9 cellular contexts compared by ENCODE assay signal in genomic region chr1:11648732-11649158, GRCh38. TPM values are rescaled to one million over a fixed set of nuclear protein-coding genes. Genes with fewer than 3 reads are reported as not detected.
DNase-seq lines count a peak whose midpoint lies in the region; ATAC-seq and TF ChIP-seq lines count a peak whose summit lies in the region.
"Had no signal": no experiment of that assay in that cellular context is flagged by ENCODE, and none has a peak within 500 bp of the region (broad histone marks: within the 10 kb centered on the region; RNA-seq: fewer than 3 reads in every experiment).

No MANE protein-coding gene starts in this region.

- no peaks in the 10 kb centered on the region for H3K9me3 ChIP-seq in HCT116 (ENCODE audit: control insufficient read depth in 1 of 2, insufficient read depth in 1 of 2, low read depth in 1 of 2, low read length in 2 of 2)

- BruUV-seq in HCT116 (replicated peaks; lab: Mats Ljungman, UMichigan), result no TSS peak

- RAD21 ChIA-PET in HCT116 (lab: Charles Lee; ENCODE audit: low non-redundant PET in 1 of 2, low total read pairs in 2 of 2, uncharacterized antibody in 2 of 2, unreplicated experiment in 2 of 2), result interaction anchor here in 1 of 2 experiments (0.6 kb wide), 1 partner anchor 70 kb away, joined by 6 read pairs; no protein-coding TSS in a partner anchor

- POLR2A ChIA-PET in HCT116 (lab: Charles Lee), result interaction anchor here (0.7 kb wide), 1 partner anchor 13 kb away, joined by 3 read pairs; no protein-coding TSS in a partner anchor

- no peaks in the 10 kb centered on the region for H3K36me3 ChIP-seq in HCT116 (ENCODE audit: control insufficient read depth in 1 of 2, insufficient read depth in 2 of 2, low read length in 2 of 2)
- H3K36me3 ChIP-seq: cardiac muscle cell had no signal

- H3K4me3 ChIP-seq in HCT116 (replicated peaks in 1 of 2; ENCODE audit: low read depth in 1 of 2, low read length in 2 of 2), result no peak overlapping the region
- H3K4me3 ChIP-seq: cardiac muscle cell had no signal

- H3K9ac ChIP-seq in HCT116 (ENCODE audit: low read length), result no peak overlapping the region

- ATAC-seq in HCT116 (peak; percentile 30), HG03439 (IDR thresholded peaks at IDR 0.05; ENCODE audit: unreplicated experiment) (no peak), HG02981 (IDR thresholded peaks at IDR 0.05; ENCODE audit: unreplicated experiment) (no peak), GM21526 (IDR thresholded peaks at IDR 0.05; ENCODE audit: low FRiP score, unreplicated experiment) (no peak)

- H3K79me2 ChIP-seq in HCT116 (ENCODE audit: insufficient read depth, low read length), result peaks cover 7% of the 10 kb centered on the region; the same call in 1 of the 2 replicates

- H2AFZ ChIP-seq in HCT116 (ENCODE audit: low read depth, low read length, poor library complexity, severe bottlenecking), result no peak overlapping the region

- CTCF ChIA-PET in HCT116 (lab: Charles Lee), result interaction anchor here (0.9 kb wide), 1 partner anchor 64 kb away, joined by 3 read pairs; no protein-coding TSS in a partner anchor

- TF ChIP-seq RAD21 in HCT116 (IDR thresholded peaks at IDR 0.05; ENCODE audit: low read depth), result no peak

- no peak for TF ChIP-seq POLR2A in HCT116 (IDR thresholded peaks at IDR 0.05; ENCODE audit: borderline replicate concordance, extremely low read depth, insufficient read depth, insufficient read length)

- H4K20me1 ChIP-seq in HCT116 (ENCODE audit: insufficient read depth), result no peaks in the 10 kb centered on the region

- H3K9me2 ChIP-seq in HCT116 (ENCODE audit: insufficient read depth), result no peaks in the 10 kb centered on the region

- no peak overlapping the region for H3K4me2 ChIP-seq in HCT116 (ENCODE audit: low read length)

- no peak for TF ChIP-seq CTCF in HCT116 (IDR thresholded peaks at IDR 0.05 in 2 of 3, conservative IDR thresholded peaks at IDR 0.05 in 1 of 3; ENCODE audit: borderline replicate concordance in 1 of 3, insufficient read depth in 1 of 3, low read depth in 2 of 3, low read length in 2 of 3)

- no peaks in the 10 kb centered on the region for H3K27me3 ChIP-seq in HCT116 (ENCODE audit: insufficient read depth, low read length)

- H3K27ac ChIP-seq in HCT116 (ENCODE audit: low read depth, low read length), result no peak overlapping the region
- H3K27ac ChIP-seq: cardiac muscle cell had no signal

- H3K4me1 ChIP-seq in HCT116 (ENCODE audit: control insufficient read depth in 1 of 2, insufficient read depth in 2 of 2, low read length in 2 of 2), result peaks cover 23 to 44% of the 10 kb centered on the region in 2 experiments; a peak in 3 of 4 replicates

- no peak for DNase-seq in HCT116 (ENCODE audit: low read depth, low spot score)
- DNase-seq in activated CD8-positive, alpha-beta memory T cell treated with anti-CD3 and anti-CD28 coated beads, Interleukin-2, amount 50 U/mL, for 48 hours, result peak; percentile 74
- peak; percentile 50 for DNase-seq in globus pallidus (ENCODE audit: low spot score)
- DNase-seq in stimulated activated CD4-positive, alpha-beta T cell treated with anti-CD3 and anti-CD28 coated beads, Interleukin-12 subunit alpha, Interleukin-12 subunit beta, amount 100 ng/mL, for 4 hours, result peak; percentile 41
- DNase-seq in middle frontal gyrus (ENCODE audit: extremely low spot score, low spot score), result no peak

- intact Hi-C loops in HCT116 (cut with micrococcal nuclease), result no loop called here

TF ChIP-seq in HCT116, 20 proteins besides CTCF, POLR2A, EP300 and RAD21:
- TF ChIP-seq YY1 (IDR thresholded peaks at IDR 0.05; ENCODE audit: extremely low read depth, insufficient replicate concordance, low read depth, low read length) (no peak), EZH2phosphoT487 (IDR thresholded peaks at IDR 0.05; ENCODE audit: borderline replicate concordance) (no peak), ZBTB33 (IDR thresholded peaks at IDR 0.05; ENCODE audit: extremely low read depth, insufficient replicate concordance, low read length) (no peak), SRF (IDR thresholded peaks at IDR 0.05; ENCODE audit: low read depth) (no peak), CEBPB (IDR thresholded peaks at IDR 0.05; ENCODE audit: low read depth) (no peak), MAX (IDR thresholded peaks at IDR 0.05) (no peak), SIN3A (IDR thresholded peaks at IDR 0.05; ENCODE audit: low read depth) (no peak), FOSL1 (IDR thresholded peaks at IDR 0.05; ENCODE audit: low read depth) (no peak), CBX3 (IDR thresholded peaks at IDR 0.05; ENCODE audit: low read depth) (no peak), POLR2AphosphoS5 (IDR thresholded peaks at IDR 0.05; ENCODE audit: low read depth, low read length) (no peak), EZH2 (IDR thresholded peaks at IDR 0.05) (no peak), ZFX (IDR thresholded peaks at IDR 0.05) (no peak), ELF1 (IDR thresholded peaks at IDR 0.05; ENCODE audit: borderline replicate concordance, low read depth) (no peak), REST (IDR thresholded peaks at IDR 0.05; ENCODE audit: low read depth) (no peak), TCF7L2 (IDR thresholded peaks at IDR 0.05; ENCODE audit: borderline replicate concordance, extremely low read depth, insufficient read depth, insufficient read length) (no peak)

RNA-seq across cellular contexts. Expression of gene FBXO2, which starts 5.5 kb away (rescaled TPM):
- 81.1 TPM for total RNA-seq in HCT116 (2021; ENCODE audit: unreplicated experiment)
- 111 and 154 TPM in 2 replicates for polyA plus RNA-seq in HCT116 (2012)

RNA-seq across cellular contexts. Expression of gene FBXO44, which starts 5.9 kb away (rescaled TPM):
- total RNA-seq in HCT116 (2021; ENCODE audit: unreplicated experiment), result 60.9 TPM
- polyA plus RNA-seq in HCT116 (2012), result 51.1 and 54.2 TPM in 2 replicates

RNA-seq across cellular contexts. Expression of gene FBXO6, which starts 15.3 kb away (rescaled TPM):
- 22.8 TPM for total RNA-seq in HCT116 (2021; ENCODE audit: unreplicated experiment)
- polyA plus RNA-seq in HCT116 (2012), result 28.7 and 30.6 TPM in 2 replicates

RNA-seq across cellular contexts. Expression of gene MAD2L2, which starts 32.2 kb away (rescaled TPM):
- total RNA-seq in HCT116 (2021; ENCODE audit: unreplicated experiment), result 93.8 TPM
- 153 and 176 TPM in 2 replicates for polyA plus RNA-seq in HCT116 (2012)

RNA-seq across cellular contexts. Expression of gene DRAXIN, which starts 42.8 kb away (rescaled TPM):
- 0.47 TPM for total RNA-seq in HCT116 (2021; ENCODE audit: unreplicated experiment)
- 0.20 and 0.30 TPM in 2 replicates for polyA plus RNA-seq in HCT116 (2012)
- polyA plus RNA-seq: cardiac muscle cell had no signal

Comparison
In these comparisons a context has a peak if more than half of its experiments do, and no peak if none do; other contexts are left out.
1. DNase-seq: peak in activated CD8-positive, alpha-beta memory T cell treated with anti-CD3 and anti-CD28 coated beads, Interleukin-2, amount 50 U/mL, for 48 hours (single experiment), globus pallidus (single experiment) and stimulated activated CD4-positive, alpha-beta T cell treated with anti-CD3 and anti-CD28 coated beads, Interleukin-12 subunit alpha, Interleukin-12 subunit beta, amount 100 ng/mL, for 4 hours (single experiment); none in HCT116 (single experiment) and middle frontal gyrus (single experiment).